In genomic region chr16:28621756-28622155, GRCh38 we compare ENCODE assay signal across 19 cellular contexts. TPM values are rescaled to one million over a fixed set of nuclear protein-coding genes. Genes with fewer than 3 reads are reported as not detected.
DNase-seq lines count a peak whose midpoint lies in the region; ATAC-seq and TF ChIP-seq lines count a peak whose summit lies in the region.
"Had no signal": no experiment of that assay in that cellular context is flagged by ENCODE, and none has a peak within 500 bp of the region (broad histone marks: within the 10 kb centered on the region; RNA-seq: fewer than 3 reads in every experiment).

No MANE protein-coding gene starts in this region.

- CTCF ChIA-PET in activated CD4-positive, alpha-beta T cell treated with anti-CD3 and anti-CD28 coated beads for 36 hours (lab: Charles Lee), result no interaction called here
- CTCF ChIA-PET in HEK293 (lab: Yijun Ruan, JAX), result interaction anchor here (0.9 kb wide), 1 partner anchor 344 kb away, joined by 3 read pairs; no protein-coding TSS in a partner anchor
- CTCF ChIA-PET in activated CD8-positive, alpha-beta T cell treated with anti-CD3 and anti-CD28 coated beads for 36 hours (lab: Charles Lee), result no interaction called here

- DNase-seq in activated CD4-positive, alpha-beta T cell treated with anti-CD3 and anti-CD28 coated beads for 36 hours, result no peak
- no peak for DNase-seq in activated CD4-positive, alpha-beta T cell treated with anti-CD3 and anti-CD28 coated beads, Interleukin-2, amount 50 U/mL, for 48 hours
- DNase-seq in activated CD8-positive, alpha-beta T cell treated with anti-CD3 and anti-CD28 coated beads for 36 hours, result no peak
- no peak for DNase-seq in natural killer cell
- no peak for DNase-seq in RPMI8226
- DNase-seq in NCI-H345 treated with DMSO at 0.1 percent for 48 hours (lab: John Stamatoyannopoulos, UW; ENCODE audit: unreplicated experiment), result no peak
- DNase-seq in stimulated activated CD4-positive, alpha-beta T cell treated with anti-CD3 and anti-CD28 coated beads, Interleukin-15, amount 100 ng/mL, for 24 hours, result no peak
- DNase-seq: activated B cell treated with CpG ODN at 0.5 μM for 24 hours; activated effector memory CD4-positive, alpha-beta T cell treated with Interleukin-2 at 50 U/mL for 16 hours; effector CD8-positive, alpha-beta T cell; foreskin melanocyte; MG63 had no signal

- peak overlapping the region; percentile 77 for H3K4me3 Mint-ChIP-seq in activated CD4-positive, alpha-beta T cell treated with anti-CD3 and anti-CD28 coated beads for 36 hours
- H3K4me3 Mint-ChIP-seq in activated CD8-positive, alpha-beta T cell treated with anti-CD3 and anti-CD28 coated beads for 36 hours, result peak overlapping the region; percentile 91
- H3K4me3 Mint-ChIP-seq in natural killer cell, result peak overlapping the region; percentile 63
- H3K4me3 Mint-ChIP-seq: activated B cell treated with CpG ODN at 0.5 μM for 24 hours had no signal

- no peak overlapping the region for H3K27ac ChIP-seq in HEK293 (ENCODE audit: extremely low read depth, low read depth, low read length)
- H3K27ac ChIP-seq: HL-60 had no signal

- H3K4me1 Mint-ChIP-seq in activated CD4-positive, alpha-beta T cell treated with anti-CD3 and anti-CD28 coated beads for 36 hours, result peaks cover 16% of the 10 kb centered on the region
- peaks cover 11% of the 10 kb centered on the region for H3K4me1 Mint-ChIP-seq in activated CD8-positive, alpha-beta T cell treated with anti-CD3 and anti-CD28 coated beads for 36 hours (ENCODE audit: low read depth)
- peaks cover 7 to 16% of the 10 kb centered on the region in 2 donors for H3K4me1 Mint-ChIP-seq in natural killer cell

- no peaks in the 10 kb centered on the region for H3K27me3 Mint-ChIP-seq in activated CD4-positive, alpha-beta T cell treated with anti-CD3 and anti-CD28 coated beads for 36 hours
- no peaks in the 10 kb centered on the region for H3K27me3 Mint-ChIP-seq in activated CD8-positive, alpha-beta T cell treated with anti-CD3 and anti-CD28 coated beads for 36 hours
- H3K27me3 Mint-ChIP-seq in natural killer cell (ENCODE audit: low read depth in 2 of 2), result peaks cover 0 to 2% of the 10 kb centered on the region in 2 donors

- POLR2A ChIA-PET in activated CD4-positive, alpha-beta T cell treated with anti-CD3 and anti-CD28 coated beads for 36 hours (lab: Charles Lee), result interaction anchor here (1.2 kb wide), 1 partner anchor 87 kb away, joined by 3 read pairs; no protein-coding TSS in a partner anchor
- POLR2A ChIA-PET in HEK293 (lab: Yijun Ruan, JAX), result no interaction called here
- POLR2A ChIA-PET in activated CD8-positive, alpha-beta T cell treated with anti-CD3 and anti-CD28 coated beads for 36 hours (lab: Charles Lee), result interaction anchor here (0.6 kb wide), 1 partner anchor 358 kb away, joined by 3 read pairs; no protein-coding TSS in a partner anchor

- no peaks in the 10 kb centered on the region for H3K4me1 ChIP-seq in HEK293 (ENCODE audit: control insufficient read depth, insufficient read depth, low read length)

- H3K36me3 ChIP-seq in HEK293 (ENCODE audit: control insufficient read depth in 2 of 2, insufficient read depth in 1 of 2, low read length in 2 of 2), result no peaks in the 10 kb centered on the region
- H3K36me3 ChIP-seq: MG63 had no signal

- no peak for ATAC-seq in activated CD4-positive, alpha-beta T cell treated with anti-CD3 and anti-CD28 coated beads for 36 hours
- ATAC-seq in activated CD8-positive, alpha-beta T cell treated with anti-CD3 and anti-CD28 coated beads for 36 hours, result no peak
- ATAC-seq in natural killer cell, result no peak

- intact Hi-C loops in activated CD4-positive, alpha-beta T cell treated with anti-CD3 and anti-CD28 coated beads for 36 hours (cut with DNase I, micrococcal nuclease), result loop anchor here in 1 of 2 experiments (5.0 kb wide), 1 partner anchor 69 kb away; the partner anchor contains the start of gene SGF29
- intact Hi-C loops in activated CD8-positive, alpha-beta T cell treated with anti-CD3 and anti-CD28 coated beads for 36 hours (cut with micrococcal nuclease), result no loop called here
- intact Hi-C loops in natural killer cell (cut with micrococcal nuclease), result no loop called here

- H3K9me3 ChIP-seq in HEK293 (ENCODE audit: control insufficient read depth, insufficient read depth, low read depth, low read length), result no peaks in the 10 kb centered on the region
- H3K9me3 ChIP-seq: MG63 had no signal

- no peak overlapping the region for H3K4me3 ChIP-seq in HEK293 (ENCODE audit: low read depth, low read length)
- H3K4me3 ChIP-seq: MG63, smooth muscle cell had no signal

- TF ChIP-seq CTCF in HEK293 (tag by site-specific recombination; IDR thresholded peaks at IDR 0.05), result no peak
- TF ChIP-seq CTCF in activated CD8-positive, alpha-beta T cell treated with anti-CD3 and anti-CD28 coated beads for 36 hours (IDR thresholded peaks at IDR 0.05), result no peak
- TF ChIP-seq CTCF in natural killer cell (IDR thresholded peaks at IDR 0.05), result no peak

- peaks cover 8% of the 10 kb centered on the region for H3K36me3 Mint-ChIP-seq in activated CD4-positive, alpha-beta T cell treated with anti-CD3 and anti-CD28 coated beads for 36 hours (ENCODE audit: low read depth)
- peaks cover 13% of the 10 kb centered on the region for H3K36me3 Mint-ChIP-seq in activated CD8-positive, alpha-beta T cell treated with anti-CD3 and anti-CD28 coated beads for 36 hours (ENCODE audit: low read depth)
- no peaks in the 10 kb centered on the region for H3K36me3 Mint-ChIP-seq in natural killer cell

- H3K9me3 Mint-ChIP-seq in activated CD4-positive, alpha-beta T cell treated with anti-CD3 and anti-CD28 coated beads for 36 hours (ENCODE audit: low read depth), result no peaks in the 10 kb centered on the region
- H3K9me3 Mint-ChIP-seq in activated CD8-positive, alpha-beta T cell treated with anti-CD3 and anti-CD28 coated beads for 36 hours, result no peaks in the 10 kb centered on the region
- H3K9me3 Mint-ChIP-seq in natural killer cell, result no peaks in the 10 kb centered on the region
- H3K9me3 Mint-ChIP-seq: activated B cell treated with CpG ODN at 0.5 μM for 24 hours had no signal

- H3K27ac Mint-ChIP-seq in activated CD4-positive, alpha-beta T cell treated with anti-CD3 and anti-CD28 coated beads for 36 hours, result peak overlapping the region; percentile 58
- peak overlapping the region; percentile 88 for H3K27ac Mint-ChIP-seq in activated CD8-positive, alpha-beta T cell treated with anti-CD3 and anti-CD28 coated beads for 36 hours
- no peak overlapping the region for H3K27ac Mint-ChIP-seq in natural killer cell
- H3K27ac Mint-ChIP-seq: activated B cell treated with CpG ODN at 0.5 μM for 24 hours had no signal

TF ChIP-seq in HEK293, 187 proteins besides CTCF, POLR2A, EP300 and RAD21:
- no peak for TF ChIP-seq ZNF433 (tag by site-specific recombination; IDR thresholded peaks at IDR 0.05; ENCODE audit: low read depth)
- 0 out of 2 replicates have a peak, but pooled peaks have one; percentile 27 for TF ChIP-seq ATF2 (tag by site-specific recombination; IDR thresholded peaks at IDR 0.05; ENCODE audit: low read depth)
TF ChIP-seq in HEK293: peak in this region for 1.

RNA-seq across cellular contexts. Expression of gene SULT1A1, which starts 11.9 kb away (rescaled TPM):
- total RNA-seq in activated CD4-positive, alpha-beta T cell treated with anti-CD3 and anti-CD28 coated beads for 36 hours, result 10 to 100 TPM; 12.1 to 13.9 TPM
- total RNA-seq in activated CD8-positive, alpha-beta T cell treated with anti-CD3 and anti-CD28 coated beads for 36 hours, result 10 to 100 TPM; 15.6 to 17.4 TPM
- 10 to 100 TPM in 1 of 3 donors, 1 to 10 TPM in 2; 5.7 to 15.8 (median 7.8) TPM for total RNA-seq in natural killer cell
- total RNA-seq: smooth muscle cell had no signal

RNA-seq across cellular contexts. Expression of gene NPIPB8, which starts 16.1 kb away (rescaled TPM):
- under 1 TPM in 1 of 2 experiments, not detected in 1; 0.37 TPM for total RNA-seq in activated CD4-positive, alpha-beta T cell treated with anti-CD3 and anti-CD28 coated beads for 36 hours
- total RNA-seq in activated CD8-positive, alpha-beta T cell treated with anti-CD3 and anti-CD28 coated beads for 36 hours, result not detected
- total RNA-seq in natural killer cell, result 1 to 10 TPM in 1 of 3 donors, under 1 TPM in 1, not detected in 1; 0.19 to 3.7 TPM
- total RNA-seq: A673, osteoblast, SK-MEL-5, smooth muscle cell, subcutaneous adipose tissue had no signal

RNA-seq across cellular contexts. Expression of gene SULT1A2, which starts 24.9 kb away (rescaled TPM):
- total RNA-seq in activated CD4-positive, alpha-beta T cell treated with anti-CD3 and anti-CD28 coated beads for 36 hours, result under 1 TPM; 0.26 to 0.30 TPM
- 1 to 10 TPM in 1 of 2 experiments, under 1 TPM in 1; 0.81 to 1.0 TPM for total RNA-seq in activated CD8-positive, alpha-beta T cell treated with anti-CD3 and anti-CD28 coated beads for 36 hours
- under 1 TPM in 1 of 3 donors, not detected in 2; 0.40 TPM for total RNA-seq in natural killer cell
- total RNA-seq: activated B cell treated with CpG ODN at 0.5 μM for 24 hours, osteoblast, SK-MEL-5, smooth muscle cell had no signal

Comparison
In these comparisons a context has a peak if more than half of its experiments do, and no peak if none do; other contexts are left out.
1. H3K27ac Mint-ChIP-seq: peak in activated CD4-positive, alpha-beta T cell treated with anti-CD3 and anti-CD28 coated beads for 36 hours (single experiment) and activated CD8-positive, alpha-beta T cell treated with anti-CD3 and anti-CD28 coated beads for 36 hours (single experiment); none in natural killer cell (0 of 2).
2. Peak in every context shown above with its lines, with median percentiles within 50 percentile points of each other: H3K4me3 Mint-ChIP-seq.